In genomic region chr9:31067418-31067817, GRCh38 we compare ENCODE assay signal across 6 cellular contexts.
"Had no signal": no experiment of that assay in that cellular context is flagged by ENCODE, and none has a peak within 500 bp of the region (broad histone marks: within the 10 kb centered on the region; RNA-seq: fewer than 3 reads in every experiment).

No MANE protein-coding gene starts in this region.

- DNase-seq: GM23248, H9, HCEC 1CT, IMR-90, KG1 had no signal

- H3K4me3 Mint-ChIP-seq: H9 had no signal

- H3K4me1 Mint-ChIP-seq: H9 had no signal

- H3K27ac Mint-ChIP-seq: H9 had no signal

- ATAC-seq: K562 had no signal

- H3K27ac ChIP-seq: GM23248 had no signal

- H2AFZ ChIP-seq: GM23248 had no signal

- H3K4me3 ChIP-seq: GM23248, K562 had no signal
